In the genomic region with DNA sequence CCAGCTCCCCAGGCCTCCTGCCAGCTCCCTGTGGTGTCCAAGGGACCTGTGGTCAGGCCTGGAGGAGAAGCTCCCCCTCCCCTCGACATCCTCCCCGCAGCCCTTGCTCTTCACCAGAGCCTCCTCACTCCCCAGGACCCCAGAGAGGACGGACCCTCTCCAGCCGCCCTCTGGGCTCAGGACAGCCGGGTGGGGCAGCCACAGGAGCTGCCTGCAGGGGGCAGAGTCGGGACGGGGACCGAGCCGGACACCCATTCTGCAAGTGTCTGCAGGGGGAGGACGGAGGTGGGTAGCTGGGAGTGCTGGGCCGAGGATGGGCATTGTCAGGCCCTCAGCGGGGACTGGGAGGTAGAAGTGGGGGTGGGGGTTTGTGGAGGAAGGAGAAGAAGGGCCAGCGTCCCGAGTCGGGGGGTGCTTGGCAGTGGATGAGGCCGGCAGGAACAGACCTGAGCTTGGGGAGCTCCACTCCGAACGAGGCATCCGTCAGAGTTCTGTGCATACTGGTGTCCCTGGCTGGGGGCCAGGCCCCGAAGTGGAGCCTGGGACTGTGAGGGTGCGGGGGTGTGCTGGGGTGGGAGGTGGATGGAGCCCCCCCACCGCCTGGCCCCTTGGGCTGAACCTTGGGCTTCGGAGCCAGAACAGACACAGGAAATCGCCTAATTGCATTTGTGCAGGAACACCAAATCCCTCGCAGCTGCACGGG, we compare ENCODE assay signal across 6 cellular contexts. TPM values are rescaled to one million over a fixed set of nuclear protein-coding genes. Genes with fewer than 3 reads are reported as not detected.
DNase-seq lines count a peak whose midpoint lies in the region; ATAC-seq and TF ChIP-seq lines count a peak whose summit lies in the region.

No MANE protein-coding gene starts in this region.

- peak; percentile 13 for DNase-seq in COR-L47 (lab: John Stamatoyannopoulos, UW)
- peak; percentile 46 for DNase-seq in PC-3
- peak; percentile 68 to 85 (median 85) for DNase-seq in right cardiac atrium

- H3K9me2 ChIP-seq in PC-3 (replicated peaks; ENCODE audit: low read length), result no peaks in the 10 kb centered on the region

- intact Hi-C loops in PC-3 (cut with micrococcal nuclease) (no loop called here), right cardiac atrium (cut with DNase I) (no loop called here)

- no peaks in the 10 kb centered on the region for H3K4me1 ChIP-seq in PC-3 (ENCODE audit: insufficient read depth, low read length)
- H3K4me1 ChIP-seq in right cardiac atrium (ENCODE audit: control insufficient read depth, insufficient read depth, low read length), result peaks cover 7% of the 10 kb centered on the region

- no peaks in the 10 kb centered on the region for H3K27me3 ChIP-seq in PC-3 (ENCODE audit: low read length)
- no peaks in the 10 kb centered on the region for H3K27me3 ChIP-seq in right cardiac atrium (ENCODE audit: control insufficient read depth, insufficient read depth)

- H3K27ac ChIP-seq in PC-3 (ENCODE audit: low read length) (no peak overlapping the region), right cardiac atrium (ENCODE audit: low read length) (peak overlapping the region; percentile 42)

- BruUV-seq in PC-3 (replicated peaks; lab: Mats Ljungman, UMichigan), result no TSS peak

- no peaks in the 10 kb centered on the region for H3K36me3 ChIP-seq in PC-3 (ENCODE audit: low read depth, low read length)

- ATAC-seq in PC-3 (0 out of 2 replicates have a peak, but pooled peaks have one; percentile 24), right cardiac atrium (no peak), GM19351 (IDR thresholded peaks at IDR 0.05; ENCODE audit: unreplicated experiment) (no peak), GM19455 (IDR thresholded peaks at IDR 0.05; ENCODE audit: unreplicated experiment) (no peak), GM21526 (IDR thresholded peaks at IDR 0.05; ENCODE audit: low FRiP score, unreplicated experiment) (no peak)

- no peaks in the 10 kb centered on the region for H3K79me2 ChIP-seq in PC-3 (ENCODE audit: low read length)

- 20% methylated on average over 26 of the region's 26 CpGs for WGBS in right cardiac atrium

- H3K4me3 ChIP-seq in PC-3 (ENCODE audit: low read length) (no peak overlapping the region), right cardiac atrium (ENCODE audit: low read length) (no peak overlapping the region)

- POLR2A ChIA-PET in PC-3 (lab: Charles Lee; ENCODE audit: unreplicated experiment), result no interaction called here

- peak; percentile 72 for TF ChIP-seq CTCF in PC-3 (conservative IDR thresholded peaks at IDR 0.05; ENCODE audit: low read depth, low read length)

- CTCF ChIA-PET in PC-3 (lab: Charles Lee), result interaction anchor here (0.6 to 1.4 kb wide), 3 partner anchors 37 to 275 kb away, joined by 5 to 20 read pairs (median 10); no protein-coding TSS in a partner anchor

- no peaks in the 10 kb centered on the region for H3K9me3 ChIP-seq in PC-3 (ENCODE audit: low read length)
- H3K9me3 ChIP-seq in right cardiac atrium (ENCODE audit: control insufficient read depth, low read length), result no peaks in the 10 kb centered on the region

- no peaks in the 10 kb centered on the region for H4K20me1 ChIP-seq in PC-3 (ENCODE audit: low read length)

- H3K9ac ChIP-seq in PC-3 (ENCODE audit: low read length), result no peak overlapping the region

- no peaks in the 10 kb centered on the region for H3F3A ChIP-seq in PC-3 (ENCODE audit: low read length, unreplicated experiment)

- no peak overlapping the region for H2AFZ ChIP-seq in PC-3 (ENCODE audit: low read length)

- H3K4me2 ChIP-seq in PC-3 (ENCODE audit: low read length), result peak overlapping the region; percentile 25

RNA-seq across cellular contexts. Expression of a gene that starts 15.2 kb away (rescaled TPM):
- not detected in 2 replicates for total RNA-seq in PC-3 (2014; rRNA removed)
- under 1 TPM; 0.11 to 0.82 (median 0.24) TPM for total RNA-seq in right cardiac atrium
- polyA plus RNA-seq in right cardiac atrium, result 0.81 TPM

RNA-seq across cellular contexts. Expression of a gene that starts 23.6 kb away (rescaled TPM):
- total RNA-seq in PC-3 (2014; rRNA removed) (not detected in 2 replicates), right cardiac atrium (10 to 100 TPM in 3 of 4 donors, 1 to 10 TPM in 1; 7.6 to 18.3 (median 14.8) TPM)
- 11.7 TPM for polyA plus RNA-seq in right cardiac atrium

RNA-seq across cellular contexts. Expression of a gene that starts 37.7 kb away (rescaled TPM):
- 0.55 TPM in 1 of 2 replicates, not detected in the other for total RNA-seq in PC-3 (2014; rRNA removed)
- total RNA-seq in right cardiac atrium, result not detected
- not detected for polyA plus RNA-seq in right cardiac atrium

RNA-seq across cellular contexts. Expression of a gene that starts 41.7 kb away (rescaled TPM):
- total RNA-seq in PC-3 (2014; rRNA removed), result 4.7 and 7.8 TPM in 2 replicates
- total RNA-seq in right cardiac atrium, result not detected
- not detected for polyA plus RNA-seq in right cardiac atrium

RNA-seq across cellular contexts. Expression of a gene that starts 43.0 kb away (rescaled TPM):
- total RNA-seq in PC-3 (2014; rRNA removed) (not detected in 2 replicates), right cardiac atrium (10 to 100 TPM in 3 of 4 donors, 1 to 10 TPM in 1; 9.0 to 58.7 (median 34.1) TPM)
- polyA plus RNA-seq in right cardiac atrium, result 63.1 TPM

Comparison
In these comparisons a context has a peak if more than half of its experiments do, and no peak if none do; other contexts are left out.
1. DNase-seq: peak in every context shown above with its lines; median percentile 85 in right cardiac atrium; 46 in PC-3; 13 in COR-L47.